In the genomic region with DNA sequence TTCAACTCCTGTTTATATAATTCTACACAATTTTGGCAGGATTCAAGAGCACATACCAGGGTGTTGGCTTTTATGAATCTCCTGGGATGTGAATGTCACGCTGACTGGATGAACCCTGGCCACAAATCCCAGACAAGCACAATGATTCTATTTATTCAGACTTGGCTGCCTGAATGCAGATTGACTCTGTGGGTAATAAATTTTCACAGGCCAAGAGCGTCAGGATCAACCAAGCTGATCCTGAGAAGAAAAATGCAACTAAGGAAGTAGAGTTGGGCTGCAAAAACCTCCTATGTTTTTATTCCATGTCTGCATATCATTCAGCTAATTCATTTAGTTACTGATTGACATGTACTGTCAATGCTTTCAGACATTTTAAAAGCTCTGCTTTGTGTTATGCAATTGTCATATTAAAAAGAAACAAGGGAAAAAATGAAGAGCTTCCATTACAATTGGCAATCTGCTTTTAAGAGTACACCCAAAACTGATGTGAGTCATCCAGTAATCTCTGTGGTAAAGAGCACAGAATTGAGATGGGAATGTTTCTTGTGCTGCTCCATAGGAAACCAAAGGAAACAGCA, we compare ENCODE assay signal across 8 cellular contexts.
DNase-seq lines count a peak whose midpoint lies in the region; ATAC-seq and TF ChIP-seq lines count a peak whose summit lies in the region.

No MANE protein-coding gene starts in this region.

- H3K36me3 ChIP-seq in GM23248 (ENCODE audit: low read depth) (no peaks in the 10 kb centered on the region), SJCRH30 (no peaks in the 10 kb centered on the region), OCI-LY7 (ENCODE audit: insufficient read depth, low read length) (peaks cover 46% of the 10 kb centered on the region)

- H3K4me3 ChIP-seq in GM23248 (peak overlapping the region; percentile 35), SJCRH30 (no peak overlapping the region), OCI-LY7 (ENCODE audit: low read depth, low read length, poor library complexity, severe bottlenecking) (no peak overlapping the region)

- WGBS in GM23248 (ENCODE audit: low coverage in 1 of 2, low lambda C conversion rate in 2 of 2, missing lambda C conversion rate in 2 of 2), 2 experiments: 0% methylated on average over 2 of the region's 2 CpGs

- no peaks in the 10 kb centered on the region for H3K4me1 Mint-ChIP-seq in activated CD4-positive, alpha-beta T cell treated with anti-CD3 and anti-CD28 coated beads for 36 hours
- peaks cover 16% of the 10 kb centered on the region for H3K4me1 Mint-ChIP-seq in CD14-positive monocyte

- no peaks in the 10 kb centered on the region for H4K20me1 ChIP-seq in GM23248 (ENCODE audit: insufficient read depth)
- H4K20me1 ChIP-seq in OCI-LY7 (ENCODE audit: insufficient read depth, low read length): no peaks in the 10 kb centered on the region

- H3K27me3 ChIP-seq in GM23248 (replicated peaks; ENCODE audit: insufficient read depth): no peaks in the 10 kb centered on the region
- H3K27me3 ChIP-seq in SJCRH30: no peaks in the 10 kb centered on the region

- peak; percentile 95 for ATAC-seq in sciatic nerve
- ATAC-seq in activated CD4-positive, alpha-beta T cell treated with anti-CD3 and anti-CD28 coated beads for 36 hours: no peak

- H3K27me3 Mint-ChIP-seq in activated CD4-positive, alpha-beta T cell treated with anti-CD3 and anti-CD28 coated beads for 36 hours: no peaks in the 10 kb centered on the region
- peaks cover 0 to 2% (median 0%) of the 10 kb centered on the region in 3 donors for H3K27me3 Mint-ChIP-seq in CD14-positive monocyte (ENCODE audit: low read depth in 3 of 3)

- H3K27ac Mint-ChIP-seq in activated CD4-positive, alpha-beta T cell treated with anti-CD3 and anti-CD28 coated beads for 36 hours: no peak overlapping the region
- no peak overlapping the region for H3K27ac Mint-ChIP-seq in CD14-positive monocyte

- in situ Hi-C loops in GM23248 (cut with MboI): no loop called here

- no peak overlapping the region for H3K4me3 Mint-ChIP-seq in activated CD4-positive, alpha-beta T cell treated with anti-CD3 and anti-CD28 coated beads for 36 hours
- no peak overlapping the region for H3K4me3 Mint-ChIP-seq in CD14-positive monocyte

- peak overlapping the region; percentile 55 for H3K9ac ChIP-seq in GM23248

- intact Hi-C loops in sciatic nerve (cut with DNase I) (no loop called here), OCI-LY7 (cut with micrococcal nuclease; ENCODE audit: unreplicated experiment) (no loop called here), CD14-positive monocyte (cut with micrococcal nuclease) (no loop called here)
- intact Hi-C loops in activated CD4-positive, alpha-beta T cell treated with anti-CD3 and anti-CD28 coated beads for 36 hours (cut with DNase I, micrococcal nuclease): no loop called here

- peaks cover 28% of the 10 kb centered on the region for H3F3A ChIP-seq in GM23248 (ENCODE audit: insufficient read depth)

- H2AFZ ChIP-seq in GM23248: no peak overlapping the region
- no peak overlapping the region for H2AFZ ChIP-seq in OCI-LY7 (ENCODE audit: low read length)

- 0 out of 2 replicates have a peak, but pooled peaks cover 5% of the 10 kb centered on the region for H3K9me2 ChIP-seq in GM23248 (ENCODE audit: insufficient read depth)
- H3K9me2 ChIP-seq in OCI-LY7 (ENCODE audit: insufficient read depth, low read length): no peaks in the 10 kb centered on the region

- DNase-seq in GM23248 (peak; percentile 94), SJCRH30 (peak; percentile 34 to 66), foreskin melanocyte (peak; percentile 92), sciatic nerve (ENCODE audit: low spot score) (no peak), OCI-LY7 (ENCODE audit: low spot score) (no peak), CD14-positive monocyte (ENCODE audit: low spot score) (no peak), HUDEP-2 (lab: John Stamatoyannopoulos, UW; ENCODE audit: unreplicated experiment in 76 of 76) (no peak)
- DNase-seq in activated CD4-positive, alpha-beta T cell treated with anti-CD3 and anti-CD28 coated beads for 36 hours: no peak

- no peaks in the 10 kb centered on the region for H3K79me2 ChIP-seq in GM23248 (ENCODE audit: insufficient read depth)
- H3K79me2 ChIP-seq in OCI-LY7 (ENCODE audit: insufficient read depth, low read depth, low read length): no peaks in the 10 kb centered on the region

- POLR2A ChIA-PET in activated CD4-positive, alpha-beta T cell treated with anti-CD3 and anti-CD28 coated beads for 36 hours (lab: Charles Lee): no interaction called here
- POLR2A ChIA-PET in OCI-LY7 (lab: Charles Lee): interaction anchor here (0.9 kb wide), 1 partner anchor 54 kb away, joined by 3 read pairs; no protein-coding TSS in a partner anchor

- H3K4me1 ChIP-seq in GM23248 (ENCODE audit: insufficient read depth): peaks cover 18% of the 10 kb centered on the region
- H3K4me1 ChIP-seq in SJCRH30: peaks cover 13% of the 10 kb centered on the region
- H3K4me1 ChIP-seq in OCI-LY7 (ENCODE audit: insufficient read depth, low read length, poor library complexity, severe bottlenecking): no peaks in the 10 kb centered on the region

- no TSS peak for BruUV-seq in OCI-LY7 (replicated peaks; lab: Mats Ljungman, UMichigan)

- TF ChIP-seq CTCF in OCI-LY7 (conservative IDR thresholded peaks at IDR 0.05; ENCODE audit: low read length) (no peak), CD14-positive monocyte (IDR thresholded peaks at IDR 0.05) (no peak)

- CTCF ChIA-PET in activated CD4-positive, alpha-beta T cell treated with anti-CD3 and anti-CD28 coated beads for 36 hours (lab: Charles Lee): interaction anchor here (1.3 kb wide), 1 partner anchor 20 kb away, joined by 4 read pairs; no protein-coding TSS in a partner anchor
- CTCF ChIA-PET in OCI-LY7 (lab: Charles Lee; ENCODE audit: unreplicated experiment): no interaction called here

- H3K27ac ChIP-seq in GM23248 (peak overlapping the region; percentile 90), SJCRH30 (no peak overlapping the region), OCI-LY7 (ENCODE audit: low read depth, low read length, poor library complexity, severe bottlenecking) (no peak overlapping the region)

- H3K4me2 ChIP-seq in GM23248 (ENCODE audit: unreplicated experiment): peak overlapping the region; percentile 76
- H3K4me2 ChIP-seq in OCI-LY7 (ENCODE audit: low read length): no peak overlapping the region

- H3K9me3 Mint-ChIP-seq in activated CD4-positive, alpha-beta T cell treated with anti-CD3 and anti-CD28 coated beads for 36 hours (ENCODE audit: low read depth): no peaks in the 10 kb centered on the region
- peaks cover 0 to 12% (median 2%) of the 10 kb centered on the region in 7 donors for H3K9me3 Mint-ChIP-seq in CD14-positive monocyte

- no peaks in the 10 kb centered on the region for H3K36me3 Mint-ChIP-seq in activated CD4-positive, alpha-beta T cell treated with anti-CD3 and anti-CD28 coated beads for 36 hours (ENCODE audit: low read depth)
- H3K36me3 Mint-ChIP-seq in CD14-positive monocyte: peaks cover 7 to 22% of the 10 kb centered on the region in 2 donors

- H3K9me3 ChIP-seq in GM23248 (ENCODE audit: low read depth) (no peaks in the 10 kb centered on the region), SJCRH30 (replicated peaks) (no peaks in the 10 kb centered on the region), OCI-LY7 (ENCODE audit: low read length) (peaks cover 7% of the 10 kb centered on the region; the same call in 1 of the 2 replicates)

Comparison
In these comparisons a context has a peak if more than half of its experiments do, and no peak if none do; other contexts are left out.
1. DNase-seq: peak in GM23248 (single experiment), SJCRH30 (2 of 2) and foreskin melanocyte (single experiment); none in sciatic nerve (single experiment), activated CD4-positive, alpha-beta T cell treated with anti-CD3 and anti-CD28 coated beads for 36 hours (single experiment), OCI-LY7 (single experiment), CD14-positive monocyte (single experiment) and HUDEP-2 (0 of 76).